ENCODE assay signal across 27 cellular contexts in the genomic region with DNA sequence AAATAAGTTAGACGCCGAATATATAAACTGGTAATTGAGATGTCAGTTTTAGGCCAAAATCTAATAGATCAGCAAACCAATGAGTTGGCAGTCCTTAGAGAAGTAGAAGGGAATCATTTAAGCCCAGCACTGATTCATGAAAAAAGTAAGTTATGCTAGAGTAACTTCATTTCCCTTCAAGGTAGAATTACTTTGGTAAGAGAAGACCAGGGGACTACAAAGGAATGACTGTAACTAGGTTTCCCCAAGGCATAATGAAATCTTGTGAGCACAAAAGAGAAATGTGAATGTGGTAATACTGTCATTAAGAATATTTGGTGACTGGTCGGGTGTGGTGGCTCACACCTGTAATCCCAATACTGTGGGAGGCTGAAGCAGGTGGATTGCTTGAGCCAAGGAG.
A peak's percentile ranks its signal among the peaks of the same experiment; 100 is the strongest.
DNase-seq lines count a peak whose midpoint lies in the region; FAIRE-seq and TF ChIP-seq lines count a peak whose summit lies in the region.
"Had no signal": no experiment of that assay in that cellular context is flagged by ENCODE, and none has a peak within 500 bp of the region (broad histone marks: within the 10 kb centered on the region; RNA-seq: fewer than 3 reads in every experiment).

No MANE protein-coding gene starts in this region.

- H3K27me3 Mint-ChIP-seq in astrocyte (ENCODE audit: low read depth, unreplicated experiment) (no peaks in the 10 kb centered on the region), nephron (ENCODE audit: low read depth) (no peaks in the 10 kb centered on the region)
- H3K27me3 Mint-ChIP-seq: CD4-positive, alpha-beta memory T cell; CD8-positive, alpha-beta memory T cell had no signal

- H3K4me1 ChIP-seq in astrocyte (ENCODE audit: insufficient read depth, low read length), result peaks cover 3% of the 10 kb centered on the region
- H3K4me1 ChIP-seq: BE2C, BLaER1 had no signal

- no peak overlapping the region for H2AFZ ChIP-seq in astrocyte (ENCODE audit: low read depth, low read length)

- peak; percentile 48 for DNase-seq in astrocyte (ENCODE audit: low read depth)
- DNase-seq in kidney tubule cell (ENCODE audit: low spot score), result peak; percentile 46
- DNase-seq in renal cortical epithelial cell (ENCODE audit: low read depth), result peak; percentile 68
- no peak for DNase-seq in DMS153 (lab: John Stamatoyannopoulos, UW)
- DNase-seq in DMS53 (lab: John Stamatoyannopoulos, UW), result no peak
- no peak for DNase-seq in medulla oblongata (ENCODE audit: extremely low spot score)
- no peak for DNase-seq in RKO (ENCODE audit: low spot score)
- DNase-seq: 8988T; ACHN; BE2C; C1 segment of cervical spinal cord; CD4-positive, alpha-beta memory T cell; CD4-positive, CD25-positive, alpha-beta regulatory T cell; CD8-positive, alpha-beta memory T cell; COR-L47; DMS 273 treated with DMSO at 0.1 percent for 48 hours; DMS79; DND-41; EL; GDM1 had no signal

- H3K27ac ChIP-seq in astrocyte (ENCODE audit: low read depth, low read length), result no peak overlapping the region
- H3K27ac ChIP-seq: BLaER1 had no signal

- no peaks in the 10 kb centered on the region for H3K79me2 ChIP-seq in astrocyte (ENCODE audit: insufficient read depth, low read length)

- H3K4me2 ChIP-seq in astrocyte (ENCODE audit: low read length), result no peak overlapping the region
- H3K4me2 ChIP-seq: BLaER1 had no signal

- FAIRE-seq in astrocyte (lab: Jason Lieb, UNC), result no peak
- FAIRE-seq: A204.1, GM12878, GM12892, GM18507 had no signal

- H3K36me3 ChIP-seq in astrocyte (ENCODE audit: insufficient read depth, low read length), result no peaks in the 10 kb centered on the region
- H3K36me3 ChIP-seq: BE2C had no signal

- H3K9me3 ChIP-seq in astrocyte (ENCODE audit: insufficient read depth, low read depth, low read length), result no peaks in the 10 kb centered on the region
- H3K9me3 ChIP-seq: BE2C, BLaER1 had no signal

- H3K9me3 Mint-ChIP-seq in astrocyte (ENCODE audit: unreplicated experiment), result no peaks in the 10 kb centered on the region
- no peaks in the 10 kb centered on the region for H3K9me3 Mint-ChIP-seq in nephron
- H3K9me3 Mint-ChIP-seq: CD14-positive monocyte; CD4-positive, alpha-beta memory T cell; CD4-positive, CD25-positive, alpha-beta regulatory T cell; CD8-positive, alpha-beta memory T cell had no signal

- no peak overlapping the region for H3K9ac ChIP-seq in astrocyte (ENCODE audit: low read length)
- H3K9ac ChIP-seq: BLaER1 had no signal

- H3K36me3 Mint-ChIP-seq in astrocyte (ENCODE audit: low read depth, unreplicated experiment) (no peaks in the 10 kb centered on the region), nephron (ENCODE audit: low read depth) (peaks cover 7% of the 10 kb centered on the region)

- H3K27me3 ChIP-seq in astrocyte (ENCODE audit: insufficient read depth, low read length), result no peaks in the 10 kb centered on the region
- H3K27me3 ChIP-seq: BE2C, BLaER1 had no signal

- no peak overlapping the region for H3K27ac Mint-ChIP-seq in astrocyte (ENCODE audit: unreplicated experiment)
- H3K27ac Mint-ChIP-seq in nephron, result peak overlapping the region in 2 of 3 experiments; percentile 11 to 28
- H3K27ac Mint-ChIP-seq: CD14-positive monocyte; CD4-positive, CD25-positive, alpha-beta regulatory T cell; CD8-positive, alpha-beta memory T cell had no signal

- H4K20me1 ChIP-seq in astrocyte (ENCODE audit: insufficient read depth, low read length), result no peaks in the 10 kb centered on the region
- H4K20me1 ChIP-seq: BLaER1 had no signal

- no peak overlapping the region for H3K4me3 Mint-ChIP-seq in astrocyte (ENCODE audit: unreplicated experiment)
- no peak overlapping the region for H3K4me3 Mint-ChIP-seq in nephron
- H3K4me3 Mint-ChIP-seq: CD14-positive monocyte; CD4-positive, alpha-beta memory T cell; CD4-positive, CD25-positive, alpha-beta regulatory T cell; CD8-positive, alpha-beta memory T cell had no signal

- H3K4me3 ChIP-seq in astrocyte (ENCODE audit: insufficient read depth, low read depth, low read length), result no peak overlapping the region
- H3K4me3 ChIP-seq: BLaER1, GM12878 had no signal

- TF ChIP-seq CTCF in astrocyte (IDR thresholded peaks at IDR 0.05; ENCODE audit: insufficient read depth, low read depth, low read length), result no peak
- no peak for TF ChIP-seq CTCF in nephron (IDR thresholded peaks at IDR 0.05; ENCODE audit: unreplicated experiment in 3 of 3)

- H3K4me1 Mint-ChIP-seq in astrocyte (ENCODE audit: low read depth, unreplicated experiment), result peaks cover 14% of the 10 kb centered on the region
- peaks cover 16% of the 10 kb centered on the region for H3K4me1 Mint-ChIP-seq in nephron
- H3K4me1 Mint-ChIP-seq: CD4-positive, alpha-beta memory T cell; CD8-positive, alpha-beta memory T cell had no signal

Comparison
In these comparisons a context has a peak if more than half of its experiments do, and no peak if none do; other contexts are left out.
1. DNase-seq: peak in astrocyte (single experiment), kidney tubule cell (single experiment) and renal cortical epithelial cell (single experiment); none in DMS153 (single experiment), DMS53 (single experiment), medulla oblongata (single experiment) and RKO (single experiment).